In the genomic region with DNA sequence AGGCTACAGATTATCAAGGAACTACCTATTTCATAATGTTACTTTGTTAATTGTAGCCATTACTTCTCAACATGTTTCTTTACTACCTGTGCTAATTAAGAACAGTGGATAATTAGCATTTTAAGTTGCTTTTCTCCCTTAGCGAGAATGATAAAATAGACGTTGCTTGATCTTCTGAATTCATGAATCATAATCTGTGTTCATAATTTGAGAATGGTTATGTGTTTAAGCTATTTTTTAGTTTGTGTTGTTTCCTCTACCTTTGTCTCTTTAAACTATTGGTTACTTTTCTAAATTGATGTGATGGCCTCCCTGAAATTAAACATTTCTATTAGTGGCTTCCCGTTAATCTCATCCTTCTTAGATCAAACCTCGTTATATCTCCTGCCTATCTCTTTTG, we compare ENCODE assay signal across 8 cellular contexts. TPM values are rescaled to one million over a fixed set of nuclear protein-coding genes. Genes with fewer than 3 reads are reported as not detected.
DNase-seq lines count a peak whose midpoint lies in the region; ATAC-seq and TF ChIP-seq lines count a peak whose summit lies in the region.

A gene (plus strand): TSS at position 301 of the 400 bp plus-strand sequence. CDS start 371 bp downstream, outside the sequence.

- no peaks in the 10 kb centered on the region for H3K27me3 Mint-ChIP-seq in Calu3 (ENCODE audit: unreplicated experiment)
- no peaks in the 10 kb centered on the region for H3K27me3 Mint-ChIP-seq in activated B cell treated with CpG ODN at 0.5 μM for 24 hours
- H3K27me3 Mint-ChIP-seq in osteocyte (ENCODE audit: unreplicated experiment) = no peaks in the 10 kb centered on the region
- H3K27me3 Mint-ChIP-seq in stimulated activated naive CD8-positive, alpha-beta T cell treated with anti-CD3 and anti-CD28 coated beads, Interleukin-15, amount 100 ng/mL, for 72 hours = no peaks in the 10 kb centered on the region

- TF ChIP-seq CTCF in Calu3 (IDR thresholded peaks at IDR 0.05; ENCODE audit: unreplicated experiment) (no peak), activated B cell treated with CpG ODN at 0.5 μM for 24 hours (IDR thresholded peaks at IDR 0.05) (no peak), osteocyte (IDR thresholded peaks at IDR 0.05) (no peak)

- no peak for ATAC-seq in activated B cell treated with CpG ODN at 0.5 μM for 24 hours (ENCODE audit: low read depth)
- ATAC-seq in GM18873 (IDR thresholded peaks at IDR 0.05; ENCODE audit: low FRiP score, unreplicated experiment) = no peak
- ATAC-seq in stimulated activated naive CD8-positive, alpha-beta T cell treated with anti-CD3 and anti-CD28 coated beads, Interleukin-15, amount 100 ng/mL, for 72 hours = no peak
- no peak for ATAC-seq in GM18867 (IDR thresholded peaks at IDR 0.05; ENCODE audit: unreplicated experiment)

- H3K9me3 Mint-ChIP-seq in Calu3 (ENCODE audit: low read depth, unreplicated experiment) (no peaks in the 10 kb centered on the region), activated B cell treated with CpG ODN at 0.5 μM for 24 hours (no peaks in the 10 kb centered on the region), osteocyte (ENCODE audit: unreplicated experiment) (no peaks in the 10 kb centered on the region)
- no peaks in the 10 kb centered on the region for H3K9me3 Mint-ChIP-seq in stimulated activated naive CD8-positive, alpha-beta T cell treated with anti-CD3 and anti-CD28 coated beads, Interleukin-15, amount 100 ng/mL, for 72 hours

- no TSS peak for BruUV-seq in Calu3 (replicated peaks; lab: Mats Ljungman, UMichigan)

- H3K27ac Mint-ChIP-seq in Calu3 (ENCODE audit: unreplicated experiment) (no peak within 1 kb of the TSS), activated B cell treated with CpG ODN at 0.5 μM for 24 hours (no peak within 1 kb of the TSS), osteocyte (ENCODE audit: unreplicated experiment) (no peak within 1 kb of the TSS)
- H3K27ac Mint-ChIP-seq in stimulated activated naive CD8-positive, alpha-beta T cell treated with anti-CD3 and anti-CD28 coated beads, Interleukin-15, amount 100 ng/mL, for 72 hours = no peak within 1 kb of the TSS

- intact Hi-C loops in Calu3 (cut with micrococcal nuclease; ENCODE audit: unreplicated experiment) = no loop called here
- intact Hi-C loops in activated B cell treated with CpG ODN at 0.5 μM for 24 hours (cut with micrococcal nuclease) = no loop called here
- intact Hi-C loops in cardiac septum (cut with DNase I) = no loop called here

- CTCF ChIA-PET in Calu3 (lab: Charles Lee) (no interaction called here), activated B cell treated with CpG ODN at 0.5 μM for 24 hours (lab: Charles Lee) (no interaction called here)

- DNase-seq in Calu3 (no peak), activated B cell treated with CpG ODN at 0.5 μM for 24 hours (no peak), cardiac septum (ENCODE audit: low spot score) (no peak), osteocyte (ENCODE audit: extremely low spot score, unreplicated experiment) (no peak), NCI-H2081 treated with DMSO at 0.1 percent for 48 hours (lab: John Stamatoyannopoulos, UW) (no peak)
- no peak for DNase-seq in stimulated activated naive CD8-positive, alpha-beta T cell treated with anti-CD3 and anti-CD28 coated beads, Interleukin-15, amount 100 ng/mL, for 72 hours

- POLR2A ChIA-PET in activated B cell treated with CpG ODN at 0.5 μM for 24 hours (lab: Charles Lee) = no interaction called here

- H3K36me3 Mint-ChIP-seq in Calu3 (ENCODE audit: insufficient read depth, unreplicated experiment) (peaks cover 9% of the 10 kb centered on the region), activated B cell treated with CpG ODN at 0.5 μM for 24 hours (ENCODE audit: low read depth) (peaks cover 34% of the 10 kb centered on the region), osteocyte (ENCODE audit: unreplicated experiment) (peaks cover 11% of the 10 kb centered on the region)

- H3K4me1 Mint-ChIP-seq in Calu3 (ENCODE audit: low read depth, unreplicated experiment) (peaks cover 10% of the 10 kb centered on the region), activated B cell treated with CpG ODN at 0.5 μM for 24 hours (peaks cover 49% of the 10 kb centered on the region), osteocyte (ENCODE audit: unreplicated experiment) (peaks cover 27% of the 10 kb centered on the region)
- peaks cover 65% of the 10 kb centered on the region for H3K4me1 Mint-ChIP-seq in stimulated activated naive CD8-positive, alpha-beta T cell treated with anti-CD3 and anti-CD28 coated beads, Interleukin-15, amount 100 ng/mL, for 72 hours

- no peak within 1 kb of the TSS for H3K4me3 Mint-ChIP-seq in Calu3 (ENCODE audit: low read depth, unreplicated experiment)
- H3K4me3 Mint-ChIP-seq in activated B cell treated with CpG ODN at 0.5 μM for 24 hours = no peak within 1 kb of the TSS
- no peak within 1 kb of the TSS for H3K4me3 Mint-ChIP-seq in osteocyte (ENCODE audit: unreplicated experiment)
- H3K4me3 Mint-ChIP-seq in stimulated activated naive CD8-positive, alpha-beta T cell treated with anti-CD3 and anti-CD28 coated beads, Interleukin-15, amount 100 ng/mL, for 72 hours = no peak within 1 kb of the TSS

RNA-seq across cellular contexts. Expression of the gene that starts here (rescaled TPM):
- total RNA-seq in Calu3 (2022) (11.6 and 12.5 TPM in 2 replicates), activated B cell treated with CpG ODN at 0.5 μM for 24 hours (17.7 and 17.8 TPM in 2 replicates), cardiac septum (25.7 TPM), osteocyte (26.4 and 26.8 TPM in 2 replicates)
